In the genomic region with DNA sequence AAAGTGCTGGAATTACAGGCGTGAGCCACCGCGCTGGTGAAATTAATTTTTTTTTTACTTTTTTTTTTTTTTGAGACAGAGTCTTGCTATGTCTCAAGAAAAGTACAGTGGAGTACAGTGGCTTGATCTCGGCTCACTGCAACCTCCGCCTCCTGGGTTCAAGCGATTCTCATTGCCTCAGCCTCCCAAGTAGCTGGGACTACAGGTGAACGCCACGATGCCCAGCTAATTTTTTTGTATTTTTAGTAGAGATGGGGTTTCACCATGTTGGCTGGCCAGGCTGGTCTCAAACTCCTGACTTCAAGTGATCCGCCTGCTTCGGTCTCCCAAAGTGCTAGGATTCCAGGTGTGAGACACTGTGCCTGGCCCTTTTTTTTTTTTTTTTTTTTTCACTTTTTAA, we compare ENCODE assay signal across 2 cellular contexts. TPM values are rescaled to one million over a fixed set of nuclear protein-coding genes. Genes with fewer than 3 reads are reported as not detected.
"Had no signal": no experiment of that assay in that cellular context is flagged by ENCODE, and none has a peak within 500 bp of the region (broad histone marks: within the 10 kb centered on the region; RNA-seq: fewer than 3 reads in every experiment).

No MANE protein-coding gene starts in this region.

RNA-seq across cellular contexts. Expression of gene EMID1, which starts 42.2 kb away (rescaled TPM):
- total RNA-seq: HT-29, HT1080 had no signal
